Comparison of ENCODE assay signal across 8 cellular contexts in genomic region chr15:34109775-34110663, GRCh38. TPM values are rescaled to one million over a fixed set of nuclear protein-coding genes. Genes with fewer than 3 reads are reported as not detected.
DNase-seq lines count a peak whose midpoint lies in the region; ATAC-seq and TF ChIP-seq lines count a peak whose summit lies in the region.

No MANE protein-coding gene starts in this region.

- POLR2A ChIA-PET in T-cell (lab: Charles Lee), result interaction anchor here in 1 of 2 donors (0.6 kb wide), 1 partner anchor 12 kb away, joined by 9 read pairs; no protein-coding TSS in a partner anchor

- intact Hi-C loops in colonic mucosa (cut with DNase I), result no loop called here

- H3K36me3 ChIP-seq in ACC112 (ENCODE audit: insufficient read depth, low read length) (no peaks in the 10 kb centered on the region), colonic mucosa (no peaks in the 10 kb centered on the region)

- H3K4me3 Mint-ChIP-seq in neural crest cell, result peak overlapping the region; percentile 0
- H3K4me3 Mint-ChIP-seq in T-cell, result no peak overlapping the region

- TF ChIP-seq CTCF in colonic mucosa (IDR thresholded peaks at IDR 0.05) (peak; percentile 35), neural crest cell (conservative IDR thresholded peaks at IDR 0.05) (peak; percentile 81)

- peaks cover 11% of the 10 kb centered on the region for H3K27me3 Mint-ChIP-seq in neural crest cell (ENCODE audit: low read depth)
- peaks cover 7 to 11% of the 10 kb centered on the region in 2 donors for H3K27me3 Mint-ChIP-seq in T-cell

- no peak for ATAC-seq in GM21367 (IDR thresholded peaks at IDR 0.05; ENCODE audit: unreplicated experiment)
- ATAC-seq in GM19328 (IDR thresholded peaks at IDR 0.05; ENCODE audit: unreplicated experiment), result no peak
- no peak for ATAC-seq in T-cell (replicated peaks in 1 of 4)

- H3K4me1 ChIP-seq in ACC112 (ENCODE audit: control insufficient read depth, insufficient read depth, low read length, unreplicated experiment) (no peaks in the 10 kb centered on the region), colonic mucosa (no peaks in the 10 kb centered on the region)

- no peaks in the 10 kb centered on the region for H3K27me3 ChIP-seq in ACC112 (ENCODE audit: insufficient read depth, low read length)
- no peaks in the 10 kb centered on the region for H3K27me3 ChIP-seq in colonic mucosa

- H3K4me3 ChIP-seq in ACC112 (ENCODE audit: low read depth, low read length), result no peak overlapping the region
- H3K4me3 ChIP-seq in colonic mucosa, result no peak overlapping the region

- peak; percentile 18 for DNase-seq in G401 (ENCODE audit: low spot score)
- DNase-seq in NCI-H69 (lab: John Stamatoyannopoulos, UW), result peak; percentile 44
- no peak for DNase-seq in colonic mucosa
- no peak for DNase-seq in neural crest cell (ENCODE audit: low read depth, low spot score)
- no peak for DNase-seq in T-cell

- H3K27ac ChIP-seq in ACC112 (ENCODE audit: low read depth, low read length), result no peak overlapping the region
- no peak overlapping the region for H3K27ac ChIP-seq in colonic mucosa

- no peaks in the 10 kb centered on the region for H3K4me1 Mint-ChIP-seq in neural crest cell
- no peaks in the 10 kb centered on the region for H3K4me1 Mint-ChIP-seq in T-cell

- in situ Hi-C loops in G401 (cut with HindIII; ENCODE audit: low sequenced_read_pairs), result no loop called here

- H3K36me3 Mint-ChIP-seq in neural crest cell (ENCODE audit: low read depth), result no peaks in the 10 kb centered on the region
- peaks cover 2% of the 10 kb centered on the region for H3K36me3 Mint-ChIP-seq in T-cell

- H2AFZ ChIP-seq in ACC112 (ENCODE audit: low read length, unreplicated experiment), result peak overlapping the region; percentile 84

- H3K9me3 ChIP-seq in colonic mucosa, result no peaks in the 10 kb centered on the region

- CTCF ChIA-PET in T-cell (lab: Charles Lee), result interaction anchor here (1.1 to 2.0 kb wide), 8 partner anchors 14 to 478 kb away, joined by 3 to 10 read pairs (median 3); partner anchors contain the start of genes GOLGA8B (in 1 of the 2), KATNBL1 (in 1 of the 2) and LPCAT4 (in 1 of the 2)

- H3K79me2 ChIP-seq in ACC112 (ENCODE audit: control insufficient read depth, insufficient read depth, low read length, unreplicated experiment), result no peaks in the 10 kb centered on the region

- H3K9me3 Mint-ChIP-seq in neural crest cell, result no peaks in the 10 kb centered on the region
- H3K9me3 Mint-ChIP-seq in T-cell, result peaks cover 0 to 2% (median 0%) of the 10 kb centered on the region in 3 donors

- no peak overlapping the region for H3K9ac ChIP-seq in colonic mucosa (ENCODE audit: low read depth in 2 of 2, low read length in 2 of 2)

- H3K27ac Mint-ChIP-seq in neural crest cell (ENCODE audit: unreplicated experiment) (no peak overlapping the region), T-cell (no peak overlapping the region)

RNA-seq across cellular contexts. Expression of gene PGBD4, which starts 8.1 kb away (rescaled TPM):
- 1.1 and 1.9 TPM in 2 replicates for total RNA-seq in G401 (2014; rRNA removed; shearing (Covaris generic))
- 1 to 10 TPM in 1 of 2 donors, under 1 TPM in 1; 0.69 to 1.3 TPM for total RNA-seq in colonic mucosa
- total RNA-seq in neural crest cell, result 1.9 TPM in 2 replicates
- total RNA-seq in T-cell, result 1 to 10 TPM; 3.1 to 4.0 (median 3.7) TPM

RNA-seq across cellular contexts. Expression of gene EMC7, which starts 8.4 kb away (rescaled TPM):
- total RNA-seq in G401 (2014; rRNA removed; shearing (Covaris generic)), result 52.4 and 61.7 TPM in 2 replicates
- 10 to 100 TPM; 73.1 to 78.6 TPM for total RNA-seq in colonic mucosa
- total RNA-seq in neural crest cell, result 29.8 and 30.9 TPM in 2 replicates
- total RNA-seq in T-cell, result 10 to 100 TPM; 29.4 to 40.2 (median 33.0) TPM

Comparison
In these comparisons a context has a peak if more than half of its experiments do, and no peak if none do; other contexts are left out.
1. DNase-seq: peak in G401 (single experiment) and NCI-H69 (single experiment); none in colonic mucosa (single experiment), neural crest cell (single experiment) and T-cell (0 of 34).